Comparison of ENCODE assay signal across 8 cellular contexts in the genomic region with DNA sequence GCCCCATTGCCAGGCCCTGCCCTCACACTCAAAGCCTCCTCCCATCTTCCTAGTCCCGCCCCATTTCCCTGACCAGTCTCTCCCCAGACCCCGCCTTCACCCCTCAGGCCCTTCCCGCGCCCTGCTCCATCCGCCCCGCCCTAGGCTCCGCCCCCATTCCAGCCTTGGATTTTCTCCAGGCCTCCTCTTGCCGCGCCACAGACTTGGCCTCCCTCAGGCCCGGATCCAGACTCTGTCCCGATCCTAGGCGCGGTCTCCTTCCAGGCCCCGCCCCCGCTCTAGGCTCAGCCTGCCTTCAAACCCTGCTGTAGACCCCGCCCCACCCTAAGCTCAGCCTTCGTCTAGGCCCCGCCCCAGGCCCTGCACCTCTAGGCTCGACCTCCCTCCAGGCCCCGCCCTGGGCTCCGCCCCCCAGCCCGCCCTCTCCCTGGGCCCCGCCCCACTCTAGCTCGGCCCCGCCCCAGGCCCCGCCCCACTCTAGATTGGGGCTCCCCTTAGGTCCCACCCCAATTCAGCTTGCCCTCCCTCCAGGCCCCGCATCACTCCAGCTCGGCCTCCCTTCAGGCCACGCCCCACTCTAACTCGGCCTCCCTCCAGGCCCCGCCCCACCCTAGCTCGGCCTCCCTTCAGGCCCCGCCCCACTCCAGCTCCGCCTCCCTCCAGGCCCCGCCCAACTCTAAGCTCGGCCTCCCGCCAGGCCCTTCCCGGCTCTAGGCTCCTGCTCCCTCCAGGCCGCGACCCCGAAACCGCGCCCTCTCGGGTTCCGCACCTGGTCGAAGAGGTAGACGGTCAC. TPM values are rescaled to one million over a fixed set of nuclear protein-coding genes. Genes with fewer than 3 reads are reported as not detected.
A peak's percentile ranks its signal among the peaks of the same experiment; 100 is the strongest.
DNase-seq lines count a peak whose midpoint lies in the region; ATAC-seq and TF ChIP-seq lines count a peak whose summit lies in the region.

No MANE protein-coding gene starts in this region.

- H3K36me3 ChIP-seq in smooth muscle cell (ENCODE audit: low read depth), result no peaks in the 10 kb centered on the region

- H3K79me2 ChIP-seq in smooth muscle cell (ENCODE audit: low read depth), result no peaks in the 10 kb centered on the region

- DNase-seq in NCI-H2029 (lab: John Stamatoyannopoulos, UW) (peak; percentile 99), T47D (ENCODE audit: low read depth in 1 of 2, low spot score in 1 of 2) (peak; percentile 76 to 98), iPS-NIHi11 (ENCODE audit: low spot score) (peak; percentile 88), smooth muscle cell (lab: John Stamatoyannopoulos, UW; ENCODE audit: unreplicated experiment) (peak; percentile 97)

- WGBS in smooth muscle cell (ENCODE audit: low lambda C conversion rate), result 3% methylated on average over 26 of the region's 47 CpGs

- no peaks in the 10 kb centered on the region for H3K27me3 ChIP-seq in smooth muscle cell (ENCODE audit: low read depth)

- peak overlapping the region; percentile 68 for H3K4me3 ChIP-seq in smooth muscle cell

- peak overlapping the region; percentile 68 for H3K9ac ChIP-seq in smooth muscle cell (ENCODE audit: low read depth)

- peaks cover 7% of the 10 kb centered on the region for H3K4me1 ChIP-seq in smooth muscle cell (ENCODE audit: low read depth)

- peak; percentile 59 for TF ChIP-seq POLR2A in GM15510 (IDR thresholded peaks at IDR 0.05; ENCODE audit: borderline replicate concordance, extremely low read depth, insufficient read length)

- H3K9me3 ChIP-seq in smooth muscle cell (replicated peaks; ENCODE audit: low read depth), result no peaks in the 10 kb centered on the region

- H4K20me1 ChIP-seq in smooth muscle cell (ENCODE audit: low read depth), result no peaks in the 10 kb centered on the region

- peak overlapping the region; percentile 84 for H3K4me2 ChIP-seq in smooth muscle cell

- H3F3A ChIP-seq in smooth muscle cell (ENCODE audit: low read depth), result peaks cover 6% of the 10 kb centered on the region

- H2AFZ ChIP-seq in smooth muscle cell (ENCODE audit: low read depth), result no peak overlapping the region

- peak; percentile 53 for ATAC-seq in HG02852 (IDR thresholded peaks at IDR 0.05; ENCODE audit: unreplicated experiment)
- no peak for ATAC-seq in HG03457 (IDR thresholded peaks at IDR 0.05; ENCODE audit: unreplicated experiment)

- H3K27ac ChIP-seq in VCaP (peak overlapping the region; percentile 80), smooth muscle cell (ENCODE audit: low read depth) (no peak overlapping the region)

- in situ Hi-C loops in T47D (cut with HindIII; ENCODE audit: low pct_unique_long_range_greater_than_20kb, low sequenced_read_pairs), result no loop called here

- TF ChIP-seq CTCF in VCaP (conservative IDR thresholded peaks at IDR 0.05) (no peak), smooth muscle cell (IDR thresholded peaks at IDR 0.05; ENCODE audit: borderline replicate concordance, insufficient read depth, poor library complexity, severe bottlenecking) (no peak)

RNA-seq across cellular contexts. Expression of gene LMTK3, which starts 18.5 kb away (rescaled TPM):
- 1.1 and 3.1 TPM in 2 replicates for total RNA-seq in smooth muscle cell
- 0.66 and 1.8 TPM in 2 replicates for polyA plus RNA-seq in smooth muscle cell

RNA-seq across cellular contexts. Expression of gene CYTH2, which starts 24.0 kb away (rescaled TPM):
- total RNA-seq in smooth muscle cell, result 44.5 and 49.7 TPM in 2 replicates
- polyA plus RNA-seq in smooth muscle cell, result 62.1 and 95.0 TPM in 2 replicates

RNA-seq across cellular contexts. Expression of gene KCNJ14, which starts 37.7 kb away (rescaled TPM):
- total RNA-seq in smooth muscle cell, result 1.2 and 1.8 TPM in 2 replicates
- polyA plus RNA-seq in smooth muscle cell, result 1.7 and 2.0 TPM in 2 replicates

RNA-seq across cellular contexts. Expression of gene GRWD1, which starts 47.3 kb away (rescaled TPM):
- total RNA-seq in smooth muscle cell, result 11.7 and 22.1 TPM in 2 replicates
- 23.6 and 25.7 TPM in 2 replicates for polyA plus RNA-seq in smooth muscle cell

RNA-seq across cellular contexts. Expression of gene SULT2B1, which starts 58.9 kb away (rescaled TPM):
- 1.7 TPM in 1 of 2 replicates, not detected in the other for total RNA-seq in smooth muscle cell
- polyA plus RNA-seq in smooth muscle cell, result 0.13 and 2.3 TPM in 2 replicates
